ENCODE assay signal across 8 cellular contexts in genomic region chr16:31033709-31034492, GRCh38. TPM values are rescaled to one million over a fixed set of nuclear protein-coding genes. Genes with fewer than 3 reads are reported as not detected.
DNase-seq lines count a peak whose midpoint lies in the region; TF ChIP-seq lines count a peak whose summit lies in the region.

No MANE protein-coding gene starts in this region.

- no peak overlapping the region for H2BK120ac ChIP-seq in neuronal stem cell (ENCODE audit: low read depth, low read length)

- H3K79me2 ChIP-seq in DOHH2 (ENCODE audit: control insufficient read depth, low read length) = peaks cover 11% of the 10 kb centered on the region
- peaks cover 38% of the 10 kb centered on the region for H3K79me2 ChIP-seq in GM23248 (ENCODE audit: insufficient read depth)
- 0 out of 2 replicates have a peak, but pooled peaks cover 5% of the 10 kb centered on the region for H3K79me2 ChIP-seq in Loucy (ENCODE audit: insufficient read depth, low read length)

- no peak overlapping the region for H4K91ac ChIP-seq in neuronal stem cell (ENCODE audit: low read depth, low read length, poor library complexity)

- in situ Hi-C loops in GM23248 (cut with MboI) = no loop called here

- H2BK5ac ChIP-seq in neuronal stem cell (ENCODE audit: low read length) = peak overlapping the region; percentile 96

- no peak for TF ChIP-seq CTCF in DOHH2 (IDR thresholded peaks at IDR 0.05; ENCODE audit: low read depth, low read length, poor library complexity, severe bottlenecking)
- no peak for TF ChIP-seq CTCF in Loucy (conservative IDR thresholded peaks at IDR 0.05; ENCODE audit: low read length)

- H3K4me1 ChIP-seq in DOHH2 (ENCODE audit: control insufficient read depth, low read length) = peaks cover 20% of the 10 kb centered on the region
- peaks cover 7% of the 10 kb centered on the region; the same call in 1 of the 2 replicates for H3K4me1 ChIP-seq in GM23248 (ENCODE audit: insufficient read depth)
- peaks cover 6% of the 10 kb centered on the region for H3K4me1 ChIP-seq in Loucy (ENCODE audit: insufficient read depth, low read length, poor library complexity, severe bottlenecking)
- peaks cover 1 to 9% of the 10 kb centered on the region in 2 donors for H3K4me1 ChIP-seq in neuronal stem cell (ENCODE audit: control insufficient read depth in 2 of 2, insufficient read depth in 1 of 2, low read depth in 1 of 2, low read length in 2 of 2)

- H2BK15ac ChIP-seq in neuronal stem cell (ENCODE audit: low read length) = peak overlapping the region; percentile 32

- H3K27ac ChIP-seq in DOHH2 (ENCODE audit: low read depth, low read length) (peak overlapping the region; percentile 10), GM23248 (peak overlapping the region; percentile 97), neuronal stem cell (replicated peaks; ENCODE audit: low read length) (peak overlapping the region; percentile 20)

- H3K4ac ChIP-seq in neuronal stem cell (ENCODE audit: low read length) = no peak overlapping the region

- H2BK12ac ChIP-seq in neuronal stem cell (ENCODE audit: low read length) = no peak overlapping the region

- DNase-seq in GM23248 (peak; percentile 94), SHP77 treated with DMSO at 0.1 percent for 48 hours (lab: John Stamatoyannopoulos, UW) (peak; percentile 71), foreskin melanocyte (peak; percentile 64), neuronal stem cell (ENCODE audit: low spot score) (peak; percentile 77), stromal cell of bone marrow (ENCODE audit: low read depth) (peak; percentile 75)
- DNase-seq in activated gamma-delta T cell treated with anti-CD3 and anti-CD28 coated beads, Interleukin-2, amount 50 U/mL, for 16 hours (ENCODE audit: low read depth) = peak; percentile 78

- peak overlapping the region; percentile 67 for H3K14ac ChIP-seq in neuronal stem cell (ENCODE audit: low read length)

- H3K36me3 ChIP-seq in DOHH2 (ENCODE audit: control insufficient read depth, low read length) (peaks cover 18% of the 10 kb centered on the region), GM23248 (ENCODE audit: low read depth) (peaks cover 12% of the 10 kb centered on the region; the same call in 1 of the 2 replicates), Loucy (ENCODE audit: insufficient read depth, low read length) (no peaks in the 10 kb centered on the region), neuronal stem cell (replicated peaks in 1 of 2; ENCODE audit: control insufficient read depth in 2 of 2, insufficient read depth in 2 of 2, low read length in 2 of 2) (peaks cover 0 to 4% of the 10 kb centered on the region in 2 donors)

- H3K9me3 ChIP-seq in DOHH2 (ENCODE audit: control insufficient read depth, insufficient read depth, low read length) (no peaks in the 10 kb centered on the region), GM23248 (ENCODE audit: low read depth) (no peaks in the 10 kb centered on the region), Loucy (ENCODE audit: insufficient read depth, low read depth, low read length) (no peaks in the 10 kb centered on the region), neuronal stem cell (replicated peaks in 1 of 2; ENCODE audit: control insufficient read depth in 2 of 2, insufficient read depth in 1 of 2, low read depth in 1 of 2, low read length in 2 of 2) (no peaks in the 10 kb centered on the region)

- H3K9me2 ChIP-seq in DOHH2 (replicated peaks; ENCODE audit: control insufficient read depth, low read length) (no peaks in the 10 kb centered on the region), GM23248 (ENCODE audit: insufficient read depth) (no peaks in the 10 kb centered on the region), Loucy (replicated peaks; ENCODE audit: low read depth, low read length) (no peaks in the 10 kb centered on the region)

- peak overlapping the region; percentile 21 for H3K18ac ChIP-seq in neuronal stem cell (ENCODE audit: low read length)

- H3K9ac ChIP-seq in GM23248 (peak overlapping the region; percentile 96), Loucy (ENCODE audit: low read depth, low read length, poor library complexity, severe bottlenecking) (peak overlapping the region; percentile 75), neuronal stem cell (ENCODE audit: low read depth, low read length, poor library complexity) (peak overlapping the region; percentile 91)

- H3K27me3 ChIP-seq in DOHH2 (ENCODE audit: control insufficient read depth, low read length) (no peaks in the 10 kb centered on the region), GM23248 (replicated peaks; ENCODE audit: insufficient read depth) (no peaks in the 10 kb centered on the region), Loucy (ENCODE audit: insufficient read depth, low read length, poor library complexity, severe bottlenecking) (no peaks in the 10 kb centered on the region), neuronal stem cell (ENCODE audit: control insufficient read depth in 3 of 3, insufficient read depth in 3 of 3, low read depth in 1 of 3, low read length in 3 of 3) (no peaks in the 10 kb centered on the region)

- no peaks in the 10 kb centered on the region for H4K20me1 ChIP-seq in DOHH2 (ENCODE audit: control insufficient read depth, insufficient read depth, low read depth, low read length)
- no peaks in the 10 kb centered on the region; the same call in 1 of the 2 replicates for H4K20me1 ChIP-seq in GM23248 (ENCODE audit: insufficient read depth)
- peaks cover 7% of the 10 kb centered on the region for H4K20me1 ChIP-seq in Loucy (ENCODE audit: insufficient read depth, low read length, poor library complexity, severe bottlenecking)

- H3F3A ChIP-seq in DOHH2 (ENCODE audit: control insufficient read depth, insufficient read depth) (no peaks in the 10 kb centered on the region), GM23248 (ENCODE audit: insufficient read depth) (peaks cover 8% of the 10 kb centered on the region), Loucy (ENCODE audit: low read depth) (no peaks in the 10 kb centered on the region)

- H3K79me1 ChIP-seq in neuronal stem cell (ENCODE audit: low read depth, low read length) = peaks cover 2% of the 10 kb centered on the region

- H3K4me2 ChIP-seq in DOHH2 (ENCODE audit: low read length) = peak overlapping the region; percentile 91
- peak overlapping the region; percentile 82 for H3K4me2 ChIP-seq in GM23248 (ENCODE audit: unreplicated experiment)
- peak overlapping the region; percentile 85 for H3K4me2 ChIP-seq in Loucy (ENCODE audit: low read depth, low read length, poor library complexity, severe bottlenecking)
- peak overlapping the region; percentile 100 for H3K4me2 ChIP-seq in neuronal stem cell (ENCODE audit: insufficient read depth, low read length, poor library complexity, severe bottlenecking)

- H2AFZ ChIP-seq in GM23248 (peak overlapping the region; percentile 79), Loucy (ENCODE audit: low read length) (peak overlapping the region; percentile 80), neuronal stem cell (ENCODE audit: low read length) (peak overlapping the region; percentile 96)

- no peak overlapping the region for H3K23ac ChIP-seq in neuronal stem cell (ENCODE audit: low read depth, low read length, poor library complexity)

- peak overlapping the region; percentile 76 for H2AK5ac ChIP-seq in neuronal stem cell (ENCODE audit: low read depth, low read length)

- WGBS in GM23248 (ENCODE audit: low coverage in 1 of 2, low lambda C conversion rate in 2 of 2, missing lambda C conversion rate in 2 of 2), 2 experiments = 1 to 3% methylated on average over 43 to 47 of the region's 47 CpGs
- no CpG with 5 or more reads among the region's 47 CpGs for WGBS in neuronal stem cell (ENCODE audit: extremely low coverage in 2 of 2, insufficient read length in 2 of 2, insufficient replicate concordance in 1 of 2), 2 donors

- H3K4me3 ChIP-seq in DOHH2 (ENCODE audit: low read length) (peak overlapping the region; percentile 100), GM23248 (peak overlapping the region; percentile 98), Loucy (ENCODE audit: low read length, poor library complexity, severe bottlenecking) (peak overlapping the region; percentile 92), neuronal stem cell (ENCODE audit: low read length in 2 of 2) (peak overlapping the region; percentile 84 to 92)

- H4K8ac ChIP-seq in neuronal stem cell (ENCODE audit: low read depth, low read length) = no peak overlapping the region

RNA-seq across cellular contexts. Expression of gene STX4, which starts 0.5 kb away (rescaled TPM):
- total RNA-seq in GM23248 (2014; rRNA removed; shearing (Covaris generic)) = 24.9 and 25.8 TPM in 2 replicates
- 49.3 and 52.1 TPM in 2 replicates for polyA plus RNA-seq in GM23248 (2016; fragmentation: Nextera tagmentation; extraction: Ambion mirVana)
- polyA plus RNA-seq in neuronal stem cell (2013, experiment 1 of 2) = 28.2 TPM
- 26.9 TPM for polyA plus RNA-seq in neuronal stem cell (2013, experiment 2 of 2)

RNA-seq across cellular contexts. Expression of gene STX1B, which starts 23.5 kb away (rescaled TPM):
- 2.0 and 2.3 TPM in 2 replicates for total RNA-seq in GM23248 (2014; rRNA removed; shearing (Covaris generic))
- 0.23 and 0.46 TPM in 2 replicates for polyA plus RNA-seq in GM23248 (2016; fragmentation: Nextera tagmentation; extraction: Ambion mirVana)
- polyA plus RNA-seq in neuronal stem cell (2013, experiment 1 of 2) = 11.9 TPM
- polyA plus RNA-seq in neuronal stem cell (2013, experiment 2 of 2) = 10.7 TPM

RNA-seq across cellular contexts. Expression of gene ZNF668, which starts 40.1 kb away (rescaled TPM):
- total RNA-seq in GM23248 (2014; rRNA removed; shearing (Covaris generic)) = 20.6 and 21.8 TPM in 2 replicates
- polyA plus RNA-seq in GM23248 (2016; fragmentation: Nextera tagmentation; extraction: Ambion mirVana) = 19.5 and 20.8 TPM in 2 replicates
- 6.9 TPM for polyA plus RNA-seq in neuronal stem cell (2013, experiment 1 of 2)
- polyA plus RNA-seq in neuronal stem cell (2013, experiment 2 of 2) = 7.3 TPM

RNA-seq across cellular contexts. Expression of gene ZNF646, which starts 40.3 kb away (rescaled TPM):
- total RNA-seq in GM23248 (2014; rRNA removed; shearing (Covaris generic)) = 10.6 and 12.8 TPM in 2 replicates
- polyA plus RNA-seq in GM23248 (2016; fragmentation: Nextera tagmentation; extraction: Ambion mirVana) = 3.5 and 4.0 TPM in 2 replicates
- 11.7 TPM for polyA plus RNA-seq in neuronal stem cell (2013, experiment 1 of 2)
- polyA plus RNA-seq in neuronal stem cell (2013, experiment 2 of 2) = 11.2 TPM

RNA-seq across cellular contexts. Expression of gene HSD3B7, which starts 48.9 kb away (rescaled TPM):
- total RNA-seq in GM23248 (2014; rRNA removed; shearing (Covaris generic)) = 69.7 and 73.2 TPM in 2 replicates
- 40.2 and 40.9 TPM in 2 replicates for polyA plus RNA-seq in GM23248 (2016; fragmentation: Nextera tagmentation; extraction: Ambion mirVana)
- polyA plus RNA-seq in neuronal stem cell (2013, experiment 1 of 2) = 0.73 TPM
- polyA plus RNA-seq in neuronal stem cell (2013, experiment 2 of 2) = 0.64 TPM

Comparison
In these comparisons a context has a peak if more than half of its experiments do, and no peak if none do; other contexts are left out.
1. Peak in every context shown above with its lines: DNase-seq, H3K4me3 ChIP-seq and H3K27ac ChIP-seq.
2. H3K27ac ChIP-seq: peak in every context shown above with its lines; median percentile 97 in GM23248; 20 in neuronal stem cell; 10 in DOHH2.